ENCODE assay signal across 13 cellular contexts in the genomic region with DNA sequence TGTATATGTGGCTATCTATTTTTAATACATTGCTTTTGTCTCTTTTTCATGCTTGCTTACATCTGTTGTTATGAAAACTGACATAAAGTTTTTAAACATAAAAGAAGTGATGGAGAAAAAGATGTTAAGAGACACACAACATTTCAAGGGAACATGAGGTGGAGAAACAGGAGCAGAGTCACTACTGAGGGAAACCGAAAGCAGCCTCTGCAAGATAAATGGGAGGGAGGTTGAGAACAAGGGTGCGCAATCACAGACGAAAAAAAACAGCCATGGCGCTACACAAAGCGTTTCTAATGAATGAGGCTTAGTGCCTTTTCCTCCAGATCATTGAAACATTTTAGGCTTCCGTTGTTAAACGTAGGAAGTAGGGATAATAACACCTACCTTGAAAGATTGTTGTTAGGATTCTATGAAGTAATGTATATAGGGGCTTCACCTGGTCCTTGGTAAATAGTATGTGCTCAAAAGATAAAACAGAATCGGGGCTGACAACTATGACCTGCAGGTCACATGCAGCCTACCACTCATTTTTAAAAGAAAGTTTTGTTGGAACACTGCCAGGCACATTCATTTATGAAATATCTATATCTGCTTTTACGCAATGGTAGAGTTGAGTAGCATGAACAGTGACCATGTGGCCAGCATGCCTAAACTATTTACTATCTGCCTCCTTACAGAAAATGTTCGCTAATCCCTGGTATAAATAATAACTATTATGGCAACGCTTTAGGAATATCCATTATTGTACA.
DNase-seq lines count a peak whose midpoint lies in the region; ATAC-seq and TF ChIP-seq lines count a peak whose summit lies in the region.
"Had no signal": no experiment of that assay in that cellular context is flagged by ENCODE, and none has a peak within 500 bp of the region (broad histone marks: within the 10 kb centered on the region; RNA-seq: fewer than 3 reads in every experiment).

No MANE protein-coding gene starts in this region.

- no peak overlapping the region for H3K9ac ChIP-seq in OCI-LY3 (ENCODE audit: low read length)
- H3K9ac ChIP-seq: parathyroid adenoma had no signal

- no peak for ATAC-seq in HG03342 (IDR thresholded peaks at IDR 0.05; ENCODE audit: unreplicated experiment)

- TF ChIP-seq CTCF in OCI-LY3 (IDR thresholded peaks at IDR 0.05; ENCODE audit: low read depth, low read length) = no peak
- no peak for TF ChIP-seq CTCF in epithelial cell of esophagus (IDR thresholded peaks at IDR 0.05; ENCODE audit: insufficient read depth, low read depth, low read length, missing control alignments)
- no peak for TF ChIP-seq CTCF in nephron (IDR thresholded peaks at IDR 0.05; ENCODE audit: unreplicated experiment in 3 of 3)

- no peaks in the 10 kb centered on the region for H3K9me3 Mint-ChIP-seq in nephron
- H3K9me3 Mint-ChIP-seq: activated T-helper 2 cell treated with anti-CD3 and anti-CD28 coated beads, Interferon-gamma antibody, Interleukin-2, Interleukin-4, amounts not matched to agents 10 μg/mL and 5 μg/mL and 100 μg/mL, durations not matched to agents 14 hours and 24 hours and 36 hours; stimulated activated naive B cell treated with anti-CD40 and anti-IgM and Interleukin-4, amounts not matched to agents 10 μg/mL and 1 μg/mL and 100 μg/mL, for 72 hours had no signal

- H2AFZ ChIP-seq in OCI-LY3 (ENCODE audit: low read depth, low read length) = no peak overlapping the region
- H2AFZ ChIP-seq: parathyroid adenoma had no signal

- no peaks in the 10 kb centered on the region for H3K9me3 ChIP-seq in OCI-LY3 (ENCODE audit: insufficient read depth, low read length)
- H3K9me3 ChIP-seq: breast epithelium had no signal

- H3K27ac Mint-ChIP-seq in nephron = peak overlapping the region in 2 of 3 experiments; percentile 8 to 56
- H3K27ac Mint-ChIP-seq: activated T-helper 2 cell treated with anti-CD3 and anti-CD28 coated beads, Interferon-gamma antibody, Interleukin-2, Interleukin-4, amounts not matched to agents 10 μg/mL and 5 μg/mL and 100 μg/mL, durations not matched to agents 14 hours and 24 hours and 36 hours; B cell; stimulated activated naive B cell treated with anti-CD40 and anti-IgM and Interleukin-4, amounts not matched to agents 10 μg/mL and 1 μg/mL and 100 μg/mL, for 72 hours had no signal

- H3K27me3 Mint-ChIP-seq in nephron (ENCODE audit: low read depth) = no peaks in the 10 kb centered on the region
- H3K27me3 Mint-ChIP-seq: B cell; stimulated activated naive B cell treated with anti-CD40 and anti-IgM and Interleukin-4, amounts not matched to agents 10 μg/mL and 1 μg/mL and 100 μg/mL, for 72 hours had no signal

- H3K4me3 ChIP-seq in OCI-LY3 (ENCODE audit: low read length) = no peak overlapping the region
- H3K4me3 ChIP-seq in epithelial cell of esophagus (ENCODE audit: low read length) = no peak overlapping the region
- H3K4me3 ChIP-seq: breast epithelium had no signal

- DNase-seq in Ammon's horn (ENCODE audit: low spot score) (peak; percentile 63), epithelial cell of esophagus (ENCODE audit: low read depth) (peak; percentile 22), DMS153 treated with DMSO at 0.1 percent for 48 hours (lab: John Stamatoyannopoulos, UW; ENCODE audit: unreplicated experiment) (no peak)
- DNase-seq in stimulated activated CD4-positive, alpha-beta T cell treated with anti-CD3 and anti-CD28 coated beads, Interleukin-15, amount 100 ng/mL, for 24 hours = no peak
- DNase-seq in stimulated activated CD4-positive, alpha-beta T cell treated with anti-CD3 and anti-CD28 coated beads, Interleukin-4, amount 100 ng/mL, for 4 hours = no peak
- DNase-seq: stimulated activated naive B cell treated with anti-CD40 and anti-IgM and Interleukin-4, amounts not matched to agents 10 μg/mL and 1 μg/mL and 100 μg/mL, for 72 hours had no signal

- H3K4me2 ChIP-seq in OCI-LY3 (ENCODE audit: low read length) = peak overlapping the region; percentile 18; the same call in 1 of the 2 replicates

- no peaks in the 10 kb centered on the region for H3K79me2 ChIP-seq in OCI-LY3 (ENCODE audit: low read length)
- H3K79me2 ChIP-seq: parathyroid adenoma had no signal

- H3K27me3 ChIP-seq in OCI-LY3 (ENCODE audit: low read depth, low read length) = 0 out of 2 replicates have a peak, but pooled peaks cover 8% of the 10 kb centered on the region
- H3K27me3 ChIP-seq: breast epithelium had no signal

- H3K27ac ChIP-seq in OCI-LY3 (ENCODE audit: low read length) = no peak overlapping the region
- H3K27ac ChIP-seq: parathyroid adenoma had no signal

- peaks cover 11% of the 10 kb centered on the region for H3K4me1 ChIP-seq in OCI-LY3 (ENCODE audit: low read length)
- H3K4me1 ChIP-seq: breast epithelium, parathyroid adenoma had no signal

- H3K36me3 Mint-ChIP-seq in nephron (ENCODE audit: low read depth) = no peaks in the 10 kb centered on the region
- H3K36me3 Mint-ChIP-seq: stimulated activated naive B cell treated with anti-CD40 and anti-IgM and Interleukin-4, amounts not matched to agents 10 μg/mL and 1 μg/mL and 100 μg/mL, for 72 hours had no signal

- no peaks in the 10 kb centered on the region for H3K36me3 ChIP-seq in OCI-LY3 (replicated peaks; ENCODE audit: low read depth, low read length)
- H3K36me3 ChIP-seq: breast epithelium had no signal

- H4K20me1 ChIP-seq in OCI-LY3 (ENCODE audit: insufficient read depth, low read length) = no peaks in the 10 kb centered on the region

- peak overlapping the region in 2 of 3 experiments; percentile 8 to 54 for H3K4me3 Mint-ChIP-seq in nephron
- H3K4me3 Mint-ChIP-seq: B cell; stimulated activated naive B cell treated with anti-CD40 and anti-IgM and Interleukin-4, amounts not matched to agents 10 μg/mL and 1 μg/mL and 100 μg/mL, for 72 hours had no signal

- H3K4me1 Mint-ChIP-seq in nephron = peaks cover 37% of the 10 kb centered on the region

Comparison
In these comparisons a context has a peak if more than half of its experiments do, and no peak if none do; other contexts are left out.
1. DNase-seq: peak in Ammon's horn (single experiment) and epithelial cell of esophagus (single experiment); none in stimulated activated CD4-positive, alpha-beta T cell treated with anti-CD3 and anti-CD28 coated beads, Interleukin-15, amount 100 ng/mL, for 24 hours (single experiment), DMS153 treated with DMSO at 0.1 percent for 48 hours (single experiment) and stimulated activated CD4-positive, alpha-beta T cell treated with anti-CD3 and anti-CD28 coated beads, Interleukin-4, amount 100 ng/mL, for 4 hours (0 of 2).